In the genomic region with DNA sequence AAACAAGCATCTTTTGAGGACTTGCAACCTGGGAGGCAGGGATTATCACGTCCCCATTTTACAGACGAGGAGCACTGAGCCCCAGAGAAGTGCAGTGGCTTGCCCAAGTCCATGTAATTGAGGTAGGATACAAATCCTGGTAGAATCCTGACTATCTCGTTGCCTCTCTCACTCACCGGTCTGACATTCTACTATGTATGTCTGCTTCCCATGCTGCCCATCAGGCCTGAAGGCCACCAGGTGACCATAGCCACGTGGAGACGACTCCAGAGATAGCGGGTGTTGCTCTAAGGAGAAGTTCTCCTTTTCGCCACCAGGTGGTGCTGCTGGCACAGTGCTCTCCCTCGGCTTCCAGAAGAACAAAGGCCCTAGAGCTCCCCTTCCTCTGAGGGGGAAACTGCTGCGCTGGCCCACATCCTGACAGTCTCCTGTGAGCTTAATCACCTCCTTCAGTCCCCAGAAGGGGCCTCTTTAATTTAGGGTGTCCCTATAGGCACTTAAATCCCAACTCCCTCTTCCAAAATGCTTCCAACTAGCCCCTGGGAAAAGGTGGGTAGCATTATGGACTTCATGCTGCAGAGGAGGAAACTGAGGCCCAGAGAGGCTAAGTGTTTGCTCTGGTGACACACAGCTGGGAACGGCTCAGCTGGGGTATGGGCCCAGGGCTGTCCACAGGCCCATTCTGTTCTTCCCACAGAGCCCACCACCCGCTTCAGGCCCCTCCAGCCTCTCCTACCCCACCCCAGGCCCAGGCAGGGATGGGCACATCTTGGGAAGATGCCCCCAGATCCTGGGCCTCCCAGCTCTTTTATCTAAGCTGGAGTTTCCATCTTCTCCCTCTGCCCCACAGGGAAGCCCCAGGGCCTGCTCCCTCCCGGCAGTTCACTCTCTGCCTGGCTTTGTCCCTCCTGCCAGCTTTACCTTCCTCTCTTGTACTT, we compare ENCODE assay signal across 8 cellular contexts. TPM values are rescaled to one million over a fixed set of nuclear protein-coding genes. Genes with fewer than 3 reads are reported as not detected.
DNase-seq lines count a peak whose midpoint lies in the region; ATAC-seq and TF ChIP-seq lines count a peak whose summit lies in the region.

No MANE protein-coding gene starts in this region.

- H3K36me3 Mint-ChIP-seq in activated T-helper 2 cell treated with anti-CD3 and anti-CD28 coated beads, Interferon-gamma antibody, Interleukin-2, Interleukin-4, amounts not matched to agents 10 μg/mL and 5 μg/mL and 100 μg/mL, durations not matched to agents 14 hours and 24 hours and 36 hours (ENCODE audit: low read depth): no peaks in the 10 kb centered on the region
- H3K36me3 Mint-ChIP-seq in osteocyte (ENCODE audit: unreplicated experiment): no peaks in the 10 kb centered on the region

- H3K4me2 ChIP-seq in Loucy (ENCODE audit: low read depth, low read length, poor library complexity, severe bottlenecking): peak overlapping the region; percentile 42

- DNase-seq in COR-L47 (lab: John Stamatoyannopoulos, UW) (peak; percentile 81), foreskin keratinocyte (peak; percentile 54 to 68), osteocyte (ENCODE audit: extremely low spot score, unreplicated experiment) (peak; percentile 94), thyroid gland (peak; percentile 80 to 81)
- peak; percentile 82 for DNase-seq in activated T-helper 2 cell treated with anti-CD3 and anti-CD28 coated beads, Interferon-gamma antibody, Interleukin-2, Interleukin-4, amounts not matched to agents 10 μg/mL and 5 μg/mL and 100 μg/mL, durations not matched to agents 14 hours and 24 hours and 36 hours (ENCODE audit: low spot score)

- peak overlapping the region; percentile 41 for H3K9ac ChIP-seq in Loucy (ENCODE audit: low read depth, low read length, poor library complexity, severe bottlenecking)

- TF ChIP-seq CTCF in Loucy (conservative IDR thresholded peaks at IDR 0.05; ENCODE audit: low read length): peak; percentile 65
- peak; percentile 96 for TF ChIP-seq CTCF in foreskin keratinocyte (conservative IDR thresholded peaks at IDR 0.05)
- TF ChIP-seq CTCF in osteocyte (IDR thresholded peaks at IDR 0.05): peak; percentile 98
- peak; percentile 91 to 97 (median 96) for TF ChIP-seq CTCF in thyroid gland (IDR thresholded peaks at IDR 0.05)

- H3K4me1 ChIP-seq in Loucy (ENCODE audit: insufficient read depth, low read length, poor library complexity, severe bottlenecking) (peaks cover 19% of the 10 kb centered on the region), foreskin keratinocyte (peaks cover 21% of the 10 kb centered on the region), thyroid gland (peaks cover 3 to 20% of the 10 kb centered on the region in 2 donors)

- 0 out of 2 replicates have a peak, but pooled peaks have one; percentile 20 for TF ChIP-seq POLR2A in Raji (IDR thresholded peaks at IDR 0.05; ENCODE audit: insufficient read depth, low read depth, low read length)
- TF ChIP-seq POLR2A in thyroid gland (IDR thresholded peaks at IDR 0.05): no peak

- no peaks in the 10 kb centered on the region for H4K20me1 ChIP-seq in Loucy (ENCODE audit: insufficient read depth, low read length, poor library complexity, severe bottlenecking)

- peak overlapping the region; percentile 89 for H3K27ac ChIP-seq in foreskin keratinocyte
- no peak overlapping the region for H3K27ac ChIP-seq in thyroid gland

- no peaks in the 10 kb centered on the region for H3K9me3 Mint-ChIP-seq in activated T-helper 2 cell treated with anti-CD3 and anti-CD28 coated beads, Interferon-gamma antibody, Interleukin-2, Interleukin-4, amounts not matched to agents 10 μg/mL and 5 μg/mL and 100 μg/mL, durations not matched to agents 14 hours and 24 hours and 36 hours
- H3K9me3 Mint-ChIP-seq in osteocyte (ENCODE audit: unreplicated experiment): no peaks in the 10 kb centered on the region

- H3K4me1 Mint-ChIP-seq in activated T-helper 2 cell treated with anti-CD3 and anti-CD28 coated beads, Interferon-gamma antibody, Interleukin-2, Interleukin-4, amounts not matched to agents 10 μg/mL and 5 μg/mL and 100 μg/mL, durations not matched to agents 14 hours and 24 hours and 36 hours (ENCODE audit: low read depth): peaks cover 26% of the 10 kb centered on the region
- H3K4me1 Mint-ChIP-seq in osteocyte (ENCODE audit: unreplicated experiment): peaks cover 20% of the 10 kb centered on the region

- H3K4me3 ChIP-seq in Loucy (ENCODE audit: low read length, poor library complexity, severe bottlenecking) (no peak overlapping the region), thyroid gland (replicated peaks in 1 of 3) (no peak overlapping the region)

- ATAC-seq in GM21576 (IDR thresholded peaks at IDR 0.05; ENCODE audit: unreplicated experiment): peak; percentile 60
- peak; percentile 44 for ATAC-seq in foreskin keratinocyte

- intact Hi-C loops in activated T-helper 2 cell treated with anti-CD3 and anti-CD28 coated beads, Interferon-gamma antibody, Interleukin-2, Interleukin-4, amounts not matched to agents 10 μg/mL and 5 μg/mL and 100 μg/mL, durations not matched to agents 14 hours and 24 hours and 36 hours (cut with micrococcal nuclease): loop anchor here (1.0 to 5.0 kb wide), 6 partner anchors 13 to 111 kb away; a partner anchor contains a TSS
- intact Hi-C loops in thyroid gland (cut with DNase I): loop anchor here (5.0 kb wide), 2 partner anchors 67 to 112 kb away; no protein-coding TSS in a partner anchor

- peaks cover 8% of the 10 kb centered on the region for H3K27me3 Mint-ChIP-seq in activated T-helper 2 cell treated with anti-CD3 and anti-CD28 coated beads, Interferon-gamma antibody, Interleukin-2, Interleukin-4, amounts not matched to agents 10 μg/mL and 5 μg/mL and 100 μg/mL, durations not matched to agents 14 hours and 24 hours and 36 hours (ENCODE audit: low read depth)
- peaks cover 4% of the 10 kb centered on the region for H3K27me3 Mint-ChIP-seq in osteocyte (ENCODE audit: unreplicated experiment)

- 18 to 29% methylated on average over 11 to 12 of the region's 13 CpGs for WGBS in thyroid gland, 2 donors

- H3K27me3 ChIP-seq in Loucy (ENCODE audit: insufficient read depth, low read length, poor library complexity, severe bottlenecking) (no peaks in the 10 kb centered on the region), foreskin keratinocyte (peaks cover 17% of the 10 kb centered on the region), thyroid gland (no peaks in the 10 kb centered on the region)

- no peaks in the 10 kb centered on the region for H3K36me3 ChIP-seq in Loucy (ENCODE audit: insufficient read depth, low read length)
- no peaks in the 10 kb centered on the region for H3K36me3 ChIP-seq in thyroid gland

- no peaks in the 10 kb centered on the region for H3K79me2 ChIP-seq in Loucy (ENCODE audit: insufficient read depth, low read length)

- H3K27ac Mint-ChIP-seq in activated T-helper 2 cell treated with anti-CD3 and anti-CD28 coated beads, Interferon-gamma antibody, Interleukin-2, Interleukin-4, amounts not matched to agents 10 μg/mL and 5 μg/mL and 100 μg/mL, durations not matched to agents 14 hours and 24 hours and 36 hours: peak overlapping the region; percentile 63
- H3K27ac Mint-ChIP-seq in osteocyte (ENCODE audit: unreplicated experiment): peak overlapping the region; percentile 61

- H3K4me3 Mint-ChIP-seq in activated T-helper 2 cell treated with anti-CD3 and anti-CD28 coated beads, Interferon-gamma antibody, Interleukin-2, Interleukin-4, amounts not matched to agents 10 μg/mL and 5 μg/mL and 100 μg/mL, durations not matched to agents 14 hours and 24 hours and 36 hours (ENCODE audit: low read depth): no peak overlapping the region
- no peak overlapping the region for H3K4me3 Mint-ChIP-seq in osteocyte (ENCODE audit: unreplicated experiment)

- H3K9me3 ChIP-seq in Loucy (ENCODE audit: insufficient read depth, low read depth, low read length): no peaks in the 10 kb centered on the region
- H3K9me3 ChIP-seq in thyroid gland: no peaks in the 10 kb centered on the region

- no peaks in the 10 kb centered on the region for H3K9me2 ChIP-seq in Loucy (replicated peaks; ENCODE audit: low read depth, low read length)

- H2AFZ ChIP-seq in Loucy (ENCODE audit: low read length): no peak overlapping the region

- H3F3A ChIP-seq in Loucy (ENCODE audit: low read depth): no peaks in the 10 kb centered on the region

RNA-seq across cellular contexts. Expression of a gene that starts 6.4 kb away (rescaled TPM):
- not detected in 2 replicates for total RNA-seq in activated T-helper 2 cell treated with anti-CD3 and anti-CD28 coated beads, Interferon-gamma antibody, Interleukin-2, Interleukin-4, amounts not matched to agents 10 μg/mL and 5 μg/mL and 100 μg/mL, durations not matched to agents 14 hours and 24 hours and 36 hours
- total RNA-seq in foreskin keratinocyte (not detected in 2 replicates), osteocyte (not detected in 2 replicates), thyroid gland (not detected)
- polyA plus RNA-seq in foreskin keratinocyte: not detected in 2 replicates

RNA-seq across cellular contexts. Expression of a gene that starts 9.8 kb away (rescaled TPM):
- not detected in 2 replicates for total RNA-seq in activated T-helper 2 cell treated with anti-CD3 and anti-CD28 coated beads, Interferon-gamma antibody, Interleukin-2, Interleukin-4, amounts not matched to agents 10 μg/mL and 5 μg/mL and 100 μg/mL, durations not matched to agents 14 hours and 24 hours and 36 hours
- not detected in 2 replicates for total RNA-seq in foreskin keratinocyte
- not detected in 2 replicates for polyA plus RNA-seq in foreskin keratinocyte
- total RNA-seq in osteocyte: not detected in 2 replicates
- not detected for total RNA-seq in thyroid gland

RNA-seq across cellular contexts. Expression of a gene that starts 18.7 kb away (rescaled TPM):
- total RNA-seq in activated T-helper 2 cell treated with anti-CD3 and anti-CD28 coated beads, Interferon-gamma antibody, Interleukin-2, Interleukin-4, amounts not matched to agents 10 μg/mL and 5 μg/mL and 100 μg/mL, durations not matched to agents 14 hours and 24 hours and 36 hours: 3.5 and 5.8 TPM in 2 replicates
- total RNA-seq in foreskin keratinocyte: 6.0 and 9.7 TPM in 2 replicates
- 11.8 and 12.3 TPM in 2 replicates for polyA plus RNA-seq in foreskin keratinocyte
- total RNA-seq in osteocyte: 1.0 and 1.5 TPM in 2 replicates
- total RNA-seq in thyroid gland: 1 to 10 TPM in 2 of 4 donors, under 1 TPM in 1, not detected in 1; 0.42 to 2.6 (median 1.1) TPM

RNA-seq across cellular contexts. Expression of a gene that starts 32.9 kb away (rescaled TPM):
- total RNA-seq in activated T-helper 2 cell treated with anti-CD3 and anti-CD28 coated beads, Interferon-gamma antibody, Interleukin-2, Interleukin-4, amounts not matched to agents 10 μg/mL and 5 μg/mL and 100 μg/mL, durations not matched to agents 14 hours and 24 hours and 36 hours: 36.2 and 40.5 TPM in 2 replicates
- 19.6 and 22.1 TPM in 2 replicates for total RNA-seq in foreskin keratinocyte
- 20.2 and 22.1 TPM in 2 replicates for polyA plus RNA-seq in foreskin keratinocyte
- total RNA-seq in osteocyte: 6.2 and 7.4 TPM in 2 replicates
- 10 to 100 TPM; 22.9 to 42.7 (median 26.7) TPM for total RNA-seq in thyroid gland

RNA-seq across cellular contexts. Expression of a gene that starts 35.8 kb away (rescaled TPM):
- 131 and 134 TPM in 2 replicates for total RNA-seq in activated T-helper 2 cell treated with anti-CD3 and anti-CD28 coated beads, Interferon-gamma antibody, Interleukin-2, Interleukin-4, amounts not matched to agents 10 μg/mL and 5 μg/mL and 100 μg/mL, durations not matched to agents 14 hours and 24 hours and 36 hours
- total RNA-seq in foreskin keratinocyte (49.4 and 58.1 TPM in 2 replicates), osteocyte (35.6 and 38.2 TPM in 2 replicates), thyroid gland (10 to 100 TPM; 14.0 to 27.8 (median 18.8) TPM)
- 44.7 and 50.5 TPM in 2 replicates for polyA plus RNA-seq in foreskin keratinocyte
